Comparison of ENCODE assay signal across 8 cellular contexts in genomic region chr6:18155864-18156396, GRCh38. TPM values are rescaled to one million over a fixed set of nuclear protein-coding genes. Genes with fewer than 3 reads are reported as not detected.
DNase-seq lines count a peak whose midpoint lies in the region; TF ChIP-seq lines count a peak whose summit lies in the region.

No MANE protein-coding gene starts in this region.

- peak overlapping the region; percentile 57 for H3K27ac ChIP-seq in SJSA1
- H3K27ac ChIP-seq in rectal smooth muscle tissue (ENCODE audit: low read depth, low read length), result peak overlapping the region; percentile 76

- H3K4me1 ChIP-seq in SJSA1 (replicated peaks) (0 out of 2 replicates have a peak, but pooled peaks cover 14% of the 10 kb centered on the region), adipocyte (ENCODE audit: control insufficient read depth, insufficient read depth, low read length) (peaks cover 22% of the 10 kb centered on the region), rectal smooth muscle tissue (ENCODE audit: control insufficient read depth, insufficient read depth, low read length) (no peaks in the 10 kb centered on the region)

- H3K27me3 ChIP-seq in MG63 (no peaks in the 10 kb centered on the region), SJSA1 (replicated peaks) (no peaks in the 10 kb centered on the region), adipocyte (replicated peaks; ENCODE audit: control insufficient read depth, insufficient read depth, low read length) (no peaks in the 10 kb centered on the region), rectal smooth muscle tissue (ENCODE audit: control insufficient read depth, insufficient read depth, low read length) (no peaks in the 10 kb centered on the region)

- no peaks in the 10 kb centered on the region for H3K36me3 ChIP-seq in MG63
- H3K36me3 ChIP-seq in SJSA1, result peaks cover 9% of the 10 kb centered on the region
- peaks cover 4% of the 10 kb centered on the region for H3K36me3 ChIP-seq in adipocyte (ENCODE audit: control insufficient read depth, insufficient read depth, low read length, severe bottlenecking)
- H3K36me3 ChIP-seq in rectal smooth muscle tissue (ENCODE audit: control insufficient read depth, insufficient read depth, low read length), result peaks cover 2% of the 10 kb centered on the region

- H3K4me3 ChIP-seq in GM12864 (ENCODE audit: low read depth, low read length) (peak overlapping the region; percentile 69), MG63 (peak overlapping the region; percentile 79), SJSA1 (peak overlapping the region; percentile 96), adipocyte (ENCODE audit: low read length) (peak overlapping the region; percentile 95), rectal smooth muscle tissue (ENCODE audit: low read length) (peak overlapping the region; percentile 99)

- POLR2A ChIA-PET in HEK293T (lab: Yijun Ruan, JAX), result no interaction called here

- DNase-seq in GM12864 (ENCODE audit: low read depth), result peak; percentile 60
- peak; percentile 65 for DNase-seq in HEK293T (ENCODE audit: extremely low spot score)
- DNase-seq in MG63, result peak; percentile 35
- peak; percentile 48 to 49 for DNase-seq in SJSA1 (ENCODE audit: low read depth in 1 of 2, low spot score in 2 of 2)
- DNase-seq in adipocyte (ENCODE audit: low read depth), result peak; percentile 53
- peak; percentile 36 for DNase-seq in hepatic stellate cell (ENCODE audit: low spot score)
- no peak for DNase-seq in DMS114 treated with DMSO at 0.1 percent for 48 hours (lab: John Stamatoyannopoulos, UW; ENCODE audit: unreplicated experiment)

- CTCF ChIA-PET in HEK293T (lab: Yijun Ruan, JAX), result interaction anchor here (0.7 kb wide), 1 partner anchor 141 kb away, joined by 4 read pairs; no protein-coding TSS in a partner anchor

- H3K9ac ChIP-seq in adipocyte (ENCODE audit: low read length) (peak overlapping the region; percentile 94), rectal smooth muscle tissue (ENCODE audit: low read length) (peak overlapping the region; percentile 90)

- H3K9me3 ChIP-seq in MG63 (no peaks in the 10 kb centered on the region), SJSA1 (replicated peaks) (no peaks in the 10 kb centered on the region; the same call in 1 of the 2 replicates), adipocyte (ENCODE audit: control insufficient read depth, low read length) (no peaks in the 10 kb centered on the region)

- TF ChIP-seq CTCF in GM12864 (IDR thresholded peaks at IDR 0.05; ENCODE audit: low read depth, low read length, missing control alignments), result peak; percentile 29

TF ChIP-seq in HEK293T, 16 proteins besides CTCF, POLR2A, EP300 and RAD21:
- no peak for TF ChIP-seq NFRKB (IDR thresholded peaks at IDR 0.05)
- no peak for TF ChIP-seq HDGF (IDR thresholded peaks at IDR 0.05; ENCODE audit: borderline replicate concordance)
- no peak for TF ChIP-seq FOXA1 (IDR thresholded peaks at IDR 0.05)
- no peak for TF ChIP-seq LEF1 (IDR thresholded peaks at IDR 0.05; ENCODE audit: borderline replicate concordance)
- no peak for TF ChIP-seq SP1 (IDR thresholded peaks at IDR 0.05)
- no peak for TF ChIP-seq ZNF384 (IDR thresholded peaks at IDR 0.05)
- no peak for TF ChIP-seq FOXK2 (IDR thresholded peaks at IDR 0.05)
- TF ChIP-seq PKNOX1 (IDR thresholded peaks at IDR 0.05), result no peak
- no peak for TF ChIP-seq TARDBP (IDR thresholded peaks at IDR 0.05)

RNA-seq across cellular contexts. Expression of gene KDM1B, which starts 0.7 kb away (rescaled TPM):
- 11.0 and 20.2 TPM in 2 replicates for total RNA-seq in MG63 (2014; rRNA removed; shearing (Covaris generic); ENCODE audit: low replicate concordance)
- 14.9 and 18.8 TPM in 2 replicates for total RNA-seq in SJSA1 (2014; rRNA removed; shearing (Covaris generic))

RNA-seq across cellular contexts. Expression of gene TPMT, which starts 1.1 kb away (rescaled TPM):
- total RNA-seq in MG63 (2014; rRNA removed; shearing (Covaris generic); ENCODE audit: low replicate concordance), result 8.3 and 9.5 TPM in 2 replicates
- total RNA-seq in SJSA1 (2014; rRNA removed; shearing (Covaris generic)), result 22.4 and 26.9 TPM in 2 replicates

RNA-seq across cellular contexts. Expression of gene NHLRC1, which starts 33.5 kb away (rescaled TPM):
- 0.49 TPM in 1 of 2 replicates, not detected in the other for total RNA-seq in MG63 (2014; rRNA removed; shearing (Covaris generic); ENCODE audit: low replicate concordance)
- total RNA-seq in SJSA1 (2014; rRNA removed; shearing (Covaris generic)), result 1.3 and 4.6 TPM in 2 replicates
